In genomic region chr16:84144859-84145639, GRCh38 we compare ENCODE assay signal across 8 cellular contexts.
A peak's percentile ranks its signal among the peaks of the same experiment; 100 is the strongest.
DNase-seq lines count a peak whose midpoint lies in the region; ATAC-seq and TF ChIP-seq lines count a peak whose summit lies in the region.

DNAAF1 (plus strand) TSS chr16:84145308; CDS start chr16:84145441, 133 bp downstream.
HSDL1 (minus strand) TSS chr16:84145177; CDS start chr16:84131321, 13,856 bp downstream.

- in situ Hi-C loops in GM13976 (cut with MboI; ENCODE audit: low sequenced_read_pairs, unreplicated experiment) (no loop called here), astrocyte of the cerebellum (cut with HindIII; ENCODE audit: low sequenced_read_pairs) (no loop called here)

- H3K4me3 ChIP-seq in astrocyte of the cerebellum (ENCODE audit: low read depth, low read length) (peak within 1 kb of the TSS; percentile 81), retinal pigment epithelial cell (ENCODE audit: low read length) (peak within 1 kb of the TSS; percentile 83)

- TF ChIP-seq CTCF in GM13976 (IDR thresholded peaks at IDR 0.05; ENCODE audit: borderline replicate concordance, control extremely low read depth, extremely low read depth, insufficient read depth, missing control alignments) (no peak), astrocyte of the cerebellum (IDR thresholded peaks at IDR 0.05; ENCODE audit: low read depth, low read length, missing control alignments) (no peak), retinal pigment epithelial cell (conservative IDR thresholded peaks at IDR 0.05; ENCODE audit: low read depth, low read length) (peak; percentile 18)

- DNase-seq in GM13976 (ENCODE audit: low spot score) (peak; percentile 99), NCI-H1105 treated with DMSO at 0.1 percent for 48 hours (lab: John Stamatoyannopoulos, UW) (peak; percentile 69), T-helper 22 cell (ENCODE audit: low read depth) (peak; percentile 84), astrocyte of the cerebellum (ENCODE audit: low read depth) (peak; percentile 41), hypothalamus (lab: John Stamatoyannopoulos, UW) (peak; percentile 20 to 96 (median 85)), retinal pigment epithelial cell (ENCODE audit: low read depth) (peak; percentile 18), NCI-H187 treated with DMSO at 0.1 percent for 48 hours (lab: John Stamatoyannopoulos, UW) (no peak)

- peak; percentile 80 for ATAC-seq in HG02678 (IDR thresholded peaks at IDR 0.05; ENCODE audit: unreplicated experiment)
